ENCODE assay signal across 18 cellular contexts in genomic region chr17:43774304-43775250, GRCh38. TPM values are rescaled to one million over a fixed set of nuclear protein-coding genes. Genes with fewer than 3 reads are reported as not detected.
"Had no signal": no experiment of that assay in that cellular context is flagged by ENCODE, and none has a peak within 500 bp of the region (broad histone marks: within the 10 kb centered on the region; RNA-seq: fewer than 3 reads in every experiment).

No MANE protein-coding gene starts in this region.

- FAIRE-seq: kidney had no signal

- H3K36me3 ChIP-seq: uterus had no signal

- DNase-seq: activated CD4-positive, alpha-beta T cell treated with anti-CD3 and anti-CD28 coated beads for 4 hours; activated CD8-positive, alpha-beta T cell treated with anti-CD3 and anti-CD28 coated beads for 36 hours; activated effector memory CD4-positive, alpha-beta T cell treated with anti-CD3 and anti-CD28 coated beads, Interleukin-2, amount 50 U/mL, for 16 hours; activated naive CD8-positive, alpha-beta T cell treated with anti-CD3 and anti-CD28 coated beads for 36 hours; activated T-cell treated with anti-CD3 and anti-CD28 coated beads, Interleukin-2, amount 50 U/mL, for 4 hours; amygdala; kidney; left ventricle myocardium superior; sigmoid colon; stimulated activated CD4-positive, alpha-beta T cell treated with anti-CD3 and anti-CD28 coated beads, Interleukin-2, amount 100 ng/mL, for 48 hours; uterus had no signal

- H3K27me3 ChIP-seq: hepatocyte, sigmoid colon, tibial nerve, uterus had no signal

- H3K4me3 ChIP-seq: hepatocyte, sigmoid colon, tibial nerve, uterus had no signal

- H3K4me2 ChIP-seq: hepatocyte had no signal

- H3K27ac ChIP-seq: tibial nerve, uterus had no signal

- ATAC-seq: activated CD8-positive, alpha-beta T cell treated with anti-CD3 and anti-CD28 coated beads for 36 hours; activated T-cell treated with anti-CD3 and anti-CD28 coated beads, Interleukin-2, amount 50 U/mL, for 4 hours; left ventricle myocardium superior; stimulated activated memory B cell treated with anti-CD40 and anti-IgM and Interleukin-4, amounts not matched to agents 10 μg/mL and 1 μg/mL and 100 μg/mL, for 72 hours had no signal

- H2AFZ ChIP-seq: hepatocyte had no signal

- H3K9me3 ChIP-seq: sigmoid colon, tibial nerve, uterus had no signal

RNA-seq across cellular contexts. Expression of gene CFAP97D1, which starts 5.7 kb away (rescaled TPM):
- total RNA-seq: activated naive CD8-positive, alpha-beta T cell treated with anti-CD3 and anti-CD28 coated beads for 36 hours; activated T-cell treated with anti-CD3 and anti-CD28 coated beads, Interleukin-2, amount 50 U/mL, for 4 hours; kidney; left ventricle myocardium superior; mesenteric fat pad; sigmoid colon; uterus had no signal
- polyA plus RNA-seq: hepatocyte, sigmoid colon had no signal

RNA-seq across cellular contexts. Expression of gene SOST, which starts 16.0 kb away (rescaled TPM):
- total RNA-seq: activated CD8-positive, alpha-beta T cell treated with anti-CD3 and anti-CD28 coated beads for 36 hours; activated naive CD8-positive, alpha-beta T cell treated with anti-CD3 and anti-CD28 coated beads for 36 hours; activated T-cell treated with anti-CD3 and anti-CD28 coated beads, Interleukin-2, amount 50 U/mL, for 4 hours; hepatocyte; left ventricle myocardium superior; mesenteric fat pad; omental fat pad; pulmonary artery endothelial cell; sigmoid colon; tibial nerve; uterus had no signal
- polyA plus RNA-seq: esophagus, hepatocyte, sigmoid colon had no signal
